1 cellular context compared by ENCODE assay signal in genomic region chr4:37826282-37827029, GRCh38.
TF ChIP-seq lines count a peak whose summit lies in the region.

Gene PGM2, plus strand, starts transcription at chr4:37826686. Its CDS starts 47 bp downstream, at chr4:37826733.

TF ChIP-seq in HepG2, 621 proteins besides CTCF, POLR2A, EP300 and RAD21 (continued from another document and continues in another):
- TF ChIP-seq RBM22 (optimal IDR thresholded peaks at IDR 0.05; ENCODE audit: low read length) (no peak), PHF20 (CRISPR knock-in tag; IDR thresholded peaks at IDR 0.05) (peak; percentile 67), ZNF761 (CRISPR knock-in tag; conservative IDR thresholded peaks at IDR 0.05) (peak; percentile 86), THAP7 (CRISPR knock-in tag; IDR thresholded peaks at IDR 0.05) (no peak), NFE2L1 (CRISPR knock-in tag; IDR thresholded peaks at IDR 0.05; ENCODE audit: borderline replicate concordance) (no peak), SP1 (IDR thresholded peaks at IDR 0.05) (no peak), SP1 (CRISPR knock-in tag; IDR thresholded peaks at IDR 0.05) (peak; percentile 29; the same call in 1 of the 2 replicates), STAT6 (CRISPR knock-in tag; IDR thresholded peaks at IDR 0.05; ENCODE audit: borderline replicate concordance) (peak; percentile 76; the same call in 1 of the 2 replicates), AHDC1 (CRISPR knock-in tag; IDR thresholded peaks at IDR 0.05; ENCODE audit: borderline replicate concordance) (peak; percentile 30; the same call in 1 of the 2 replicates), FOXJ3 (CRISPR knock-in tag; IDR thresholded peaks at IDR 0.05; ENCODE audit: borderline replicate concordance) (0 out of 2 replicates have a peak, but pooled peaks have one; percentile 23), CSRNP2 (CRISPR knock-in tag; conservative IDR thresholded peaks at IDR 0.05; ENCODE audit: low read depth) (no peak), ZNF496 (CRISPR knock-in tag; IDR thresholded peaks at IDR 0.05; ENCODE audit: insufficient replicate concordance) (no peak), FOSL1 (CRISPR knock-in tag; IDR thresholded peaks at IDR 0.05; ENCODE audit: borderline replicate concordance) (no peak), ZMYM2 (CRISPR knock-in tag; IDR thresholded peaks at IDR 0.05) (0 out of 2 replicates have a peak, but pooled peaks have one; percentile 19), CEBPG (CRISPR knock-in tag; IDR thresholded peaks at IDR 0.05) (0 out of 2 replicates have a peak, but pooled peaks have one; percentile 1), JUNB (CRISPR knock-in tag; IDR thresholded peaks at IDR 0.05; ENCODE audit: borderline replicate concordance) (no peak), ZNF550 (CRISPR knock-in tag; IDR thresholded peaks at IDR 0.05; ENCODE audit: borderline replicate concordance) (0 out of 2 replicates have a peak, but pooled peaks have one; percentile 90), ZNF792 (CRISPR knock-in tag; IDR thresholded peaks at IDR 0.05) (no peak), USF2 (IDR thresholded peaks at IDR 0.05; ENCODE audit: low read depth, low read length) (no peak), USF2 (CRISPR knock-in tag; IDR thresholded peaks at IDR 0.05; ENCODE audit: borderline replicate concordance) (no peak; the same call in 1 of the 2 replicates), XBP1 (CRISPR knock-in tag; IDR thresholded peaks at IDR 0.05) (no peak), ZNF510 (CRISPR knock-in tag; IDR thresholded peaks at IDR 0.05; ENCODE audit: low read depth) (peak; percentile 88; the same call in 1 of the 2 replicates), FLYWCH1 (CRISPR knock-in tag; IDR thresholded peaks at IDR 0.05) (peak; percentile 84; the same call in 1 of the 2 replicates), TCF7 (IDR thresholded peaks at IDR 0.05; ENCODE audit: low read depth) (no peak), ATRX (CRISPR knock-in tag; IDR thresholded peaks at IDR 0.05; ENCODE audit: borderline replicate concordance) (no peak), STAG1 (CRISPR knock-in tag; IDR thresholded peaks at IDR 0.05) (no peak), ZNF407 (CRISPR knock-in tag; IDR thresholded peaks at IDR 0.05; ENCODE audit: not compliant biosample characterization) (no peak), GTF3A (CRISPR knock-in tag; conservative IDR thresholded peaks at IDR 0.05) (no peak), ZNF382 (CRISPR knock-in tag; IDR thresholded peaks at IDR 0.05; ENCODE audit: borderline replicate concordance) (no peak), ZNF773 (CRISPR knock-in tag; IDR thresholded peaks at IDR 0.05; ENCODE audit: borderline replicate concordance) (0 out of 2 replicates have a peak, but pooled peaks have one; percentile 41), TBX3 (IDR thresholded peaks at IDR 0.05; ENCODE audit: borderline replicate concordance) (no peak), NR2F1 (CRISPR knock-in tag; IDR thresholded peaks at IDR 0.05) (no peak), KLF16 (CRISPR knock-in tag; IDR thresholded peaks at IDR 0.05) (peak in 1 of 2 experiments; percentile 63; a peak in 1 of 4 replicates), ZNF263 (CRISPR knock-in tag; IDR thresholded peaks at IDR 0.05) (no peak; the same call in 1 of the 2 replicates), ZFP36L1 (CRISPR knock-in tag; IDR thresholded peaks at IDR 0.05) (no peak), SNAPC2 (CRISPR knock-in tag; IDR thresholded peaks at IDR 0.05) (no peak), ZKSCAN5 (CRISPR knock-in tag; IDR thresholded peaks at IDR 0.05) (no peak), POLR2G (IDR thresholded peaks at IDR 0.05; ENCODE audit: low read depth, low read length) (peak; percentile 82), NONO (IDR thresholded peaks at IDR 0.05) (no peak), NONO (CRISPR knock-in tag; conservative IDR thresholded peaks at IDR 0.05) (peak; percentile 83; the same call in 1 of the 2 replicates), REXO4 (CRISPR knock-in tag; IDR thresholded peaks at IDR 0.05; ENCODE audit: borderline replicate concordance) (no peak), MAFF (IDR thresholded peaks at IDR 0.05; ENCODE audit: low read depth, low read length) (no peak), SIX4 (CRISPR knock-in tag; IDR thresholded peaks at IDR 0.05) (no peak), DRAP1 (CRISPR knock-in tag; IDR thresholded peaks at IDR 0.05) (peak; percentile 88)
